17 cellular contexts compared by ENCODE assay signal in the genomic region with DNA sequence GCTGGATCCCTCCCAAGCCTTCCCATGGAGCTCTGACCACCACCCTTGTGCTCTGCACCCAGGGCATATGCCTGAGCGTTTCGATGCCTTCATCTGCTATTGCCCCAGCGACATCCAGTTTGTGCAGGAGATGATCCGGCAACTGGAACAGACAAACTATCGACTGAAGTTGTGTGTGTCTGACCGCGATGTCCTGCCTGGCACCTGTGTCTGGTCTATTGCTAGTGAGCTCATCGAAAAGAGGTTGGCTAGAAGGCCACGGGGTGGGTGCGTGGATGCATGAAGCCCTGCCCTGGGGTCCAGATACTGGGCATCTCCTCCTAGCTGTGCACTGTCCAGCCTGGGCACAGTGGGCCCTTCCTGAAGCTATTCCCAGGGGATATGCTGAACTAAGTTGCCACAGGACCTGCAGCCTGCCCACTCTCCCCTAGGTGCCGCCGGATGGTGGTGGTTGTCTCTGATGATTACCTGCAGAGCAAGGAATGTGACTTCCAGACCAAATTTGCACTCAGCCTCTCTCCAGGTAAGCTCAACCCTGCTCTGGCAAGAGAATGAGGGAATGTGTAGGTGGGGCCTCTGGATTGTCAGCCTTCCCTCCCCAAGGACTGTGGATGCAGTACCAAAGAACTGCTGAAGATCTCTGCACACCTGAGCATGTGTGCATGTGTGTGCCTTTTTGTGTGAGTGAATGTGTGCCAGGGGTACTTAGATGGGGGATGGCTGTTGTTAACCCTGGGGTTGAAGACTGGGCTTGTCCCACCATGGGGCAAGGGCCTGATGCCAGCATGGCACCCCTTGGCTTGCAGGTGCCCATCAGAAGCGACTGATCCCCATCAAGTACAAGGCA. TPM values are rescaled to one million over a fixed set of nuclear protein-coding genes. Genes with fewer than 3 reads are reported as not detected.
DNase-seq lines count a peak whose midpoint lies in the region; ATAC-seq and TF ChIP-seq lines count a peak whose summit lies in the region.
"Had no signal": no experiment of that assay in that cellular context is flagged by ENCODE, and none has a peak within 500 bp of the region (broad histone marks: within the 10 kb centered on the region; RNA-seq: fewer than 3 reads in every experiment).

No MANE protein-coding gene starts in this region.

- no peak overlapping the region for H3K27ac Mint-ChIP-seq in activated naive CD8-positive, alpha-beta T cell treated with anti-CD3 and anti-CD28 coated beads, Interleukin-2, amount 50 U/mL, for 24 hours

- no peaks in the 10 kb centered on the region for H3K27me3 ChIP-seq in AG04450 (ENCODE audit: control insufficient read depth, insufficient read depth, low read length)
- H3K27me3 ChIP-seq in mononuclear cell (ENCODE audit: insufficient read depth, low read length) = no peaks in the 10 kb centered on the region
- H3K27me3 ChIP-seq: ascending aorta, heart right ventricle, SJCRH30, uterus had no signal

- H3K4me3 ChIP-seq in AG04450 (ENCODE audit: low read depth, low read length) (0 out of 2 replicates have a peak overlapping the region, but pooled peaks have one; percentile 10), GM08714 (ENCODE audit: low read length) (peak overlapping the region; percentile 87; the same call in 1 of the 2 replicates), mononuclear cell (ENCODE audit: low read length) (peak overlapping the region; percentile 84)
- H3K4me3 ChIP-seq: SJCRH30, uterus had no signal

- in situ Hi-C loops in G401 (cut with HindIII; ENCODE audit: low sequenced_read_pairs) = no loop called here

- peaks cover 51% of the 10 kb centered on the region for H3K4me1 Mint-ChIP-seq in activated naive CD8-positive, alpha-beta T cell treated with anti-CD3 and anti-CD28 coated beads, Interleukin-2, amount 50 U/mL, for 24 hours

- peaks cover 60% of the 10 kb centered on the region for H3K4me1 ChIP-seq in mononuclear cell (ENCODE audit: insufficient read depth, low read length)
- H3K4me1 ChIP-seq: SJCRH30, uterus had no signal

- CTCF ChIA-PET in AG04450 (lab: Charles Lee) = interaction anchor here (0.9 to 1.5 kb wide), 2 partner anchors 158 to 206 kb away, joined by 3 read pairs; partner anchors contain the start of gene XYLB

- H3K9me3 ChIP-seq in AG04450 (ENCODE audit: control insufficient read depth, insufficient read depth, low read length) (no peaks in the 10 kb centered on the region; the same call in 1 of the 2 replicates), mononuclear cell (ENCODE audit: low read depth, low read length) (no peaks in the 10 kb centered on the region)
- H3K9me3 ChIP-seq: ascending aorta, heart right ventricle, SJCRH30, uterus had no signal

- DNase-seq in AG04450 (ENCODE audit: low read depth, low spot score) (no peak), superior temporal gyrus (ENCODE audit: extremely low spot score) (no peak), NCI-H1436 (lab: John Stamatoyannopoulos, UW) (no peak), G401 (ENCODE audit: low spot score) (no peak)
- peak; percentile 4 for DNase-seq in activated naive CD8-positive, alpha-beta T cell treated with anti-CD3 and anti-CD28 coated beads, Interleukin-2, amount 50 U/mL, for 24 hours
- DNase-seq: activated CD4-positive, CD25-positive, alpha-beta regulatory T cell treated with anti-CD3 and anti-CD28 coated beads, Interleukin-2, amount 50 U/mL, for 72 hours; C1 segment of cervical spinal cord; heart right ventricle; midbrain; NCI-H524; SJCRH30; uterus had no signal

- no peak for TF ChIP-seq CTCF in AG04450 (IDR thresholded peaks at IDR 0.05; ENCODE audit: low read depth, low read length)

- H3K36me3 Mint-ChIP-seq in activated naive CD8-positive, alpha-beta T cell treated with anti-CD3 and anti-CD28 coated beads, Interleukin-2, amount 50 U/mL, for 24 hours (ENCODE audit: low read depth) = peaks cover 20% of the 10 kb centered on the region

- no peaks in the 10 kb centered on the region for H3K27me3 Mint-ChIP-seq in activated naive CD8-positive, alpha-beta T cell treated with anti-CD3 and anti-CD28 coated beads, Interleukin-2, amount 50 U/mL, for 24 hours

- ATAC-seq in activated naive CD8-positive, alpha-beta T cell treated with anti-CD3 and anti-CD28 coated beads, Interleukin-2, amount 50 U/mL, for 24 hours = no peak
- ATAC-seq in HG03571 (IDR thresholded peaks at IDR 0.05; ENCODE audit: unreplicated experiment) = no peak
- ATAC-seq: heart right ventricle, right cardiac atrium had no signal

- H3K9me3 Mint-ChIP-seq in activated naive CD8-positive, alpha-beta T cell treated with anti-CD3 and anti-CD28 coated beads, Interleukin-2, amount 50 U/mL, for 24 hours = no peaks in the 10 kb centered on the region

- no peak overlapping the region for H3K27ac ChIP-seq in AG04450 (ENCODE audit: low read depth, low read length)
- H3K27ac ChIP-seq: ascending aorta, SJCRH30, uterus had no signal

- H3K4me3 Mint-ChIP-seq in activated naive CD8-positive, alpha-beta T cell treated with anti-CD3 and anti-CD28 coated beads, Interleukin-2, amount 50 U/mL, for 24 hours = peak overlapping the region; percentile 8

- POLR2A ChIA-PET in AG04450 (lab: Yijun Ruan, JAX) = interaction anchor here (1.7 kb wide), 1 partner anchor 24 kb away, joined by 7 read pairs; the partner anchor contains the start of gene OXSR1

RNA-seq across cellular contexts. Expression of gene MYD88, which starts 2.1 kb away (rescaled TPM):
- polyA plus RNA-seq in AG04450 (2011; rRNA removed) = 32.4 and 47.0 TPM in 2 replicates
- polyA minus RNA-seq in AG04450 (2011; rRNA and poly(A)+ RNA removed) = 41.1 and 50.9 TPM in 2 replicates
- total RNA-seq in mononuclear cell = 23.1 TPM
- 0.06 TPM in 1 of 2 replicates, not detected in the other for total RNA-seq in G401 (2014; rRNA removed; shearing (Covaris generic))

RNA-seq across cellular contexts. Expression of gene ACAA1, which starts 3.6 kb away (rescaled TPM):
- 47.6 and 50.9 TPM in 2 replicates for polyA plus RNA-seq in AG04450 (2011; rRNA removed)
- 39.0 and 51.0 TPM in 2 replicates for polyA minus RNA-seq in AG04450 (2011; rRNA and poly(A)+ RNA removed)
- 34.8 TPM for total RNA-seq in mononuclear cell
- total RNA-seq in G401 (2014; rRNA removed; shearing (Covaris generic)) = 52.7 and 58.6 TPM in 2 replicates

RNA-seq across cellular contexts. Expression of gene OXSR1, which starts 24.8 kb away (rescaled TPM):
- polyA plus RNA-seq in AG04450 (2011; rRNA removed) = 34.7 and 42.3 TPM in 2 replicates
- polyA minus RNA-seq in AG04450 (2011; rRNA and poly(A)+ RNA removed) = 28.7 and 34.5 TPM in 2 replicates
- 36.0 TPM for total RNA-seq in mononuclear cell
- 24.5 and 28.9 TPM in 2 replicates for total RNA-seq in G401 (2014; rRNA removed; shearing (Covaris generic))

Comparison
In these comparisons a context has a peak if more than half of its experiments do, and no peak if none do; other contexts are left out.
1. H3K4me3 ChIP-seq: peak in every context shown above with its lines; median percentile 87 in GM08714; 84 in mononuclear cell; 10 in AG04450.
2. RNA of gene MYD88, which starts 2.1 kb away (total RNA-seq): 23.1 TPM in mononuclear cell (single experiment); 0.06 TPM in G401; every median in the first group is over 10 times any median in the second.